Comparison of ENCODE assay signal across 9 cellular contexts in the genomic region with DNA sequence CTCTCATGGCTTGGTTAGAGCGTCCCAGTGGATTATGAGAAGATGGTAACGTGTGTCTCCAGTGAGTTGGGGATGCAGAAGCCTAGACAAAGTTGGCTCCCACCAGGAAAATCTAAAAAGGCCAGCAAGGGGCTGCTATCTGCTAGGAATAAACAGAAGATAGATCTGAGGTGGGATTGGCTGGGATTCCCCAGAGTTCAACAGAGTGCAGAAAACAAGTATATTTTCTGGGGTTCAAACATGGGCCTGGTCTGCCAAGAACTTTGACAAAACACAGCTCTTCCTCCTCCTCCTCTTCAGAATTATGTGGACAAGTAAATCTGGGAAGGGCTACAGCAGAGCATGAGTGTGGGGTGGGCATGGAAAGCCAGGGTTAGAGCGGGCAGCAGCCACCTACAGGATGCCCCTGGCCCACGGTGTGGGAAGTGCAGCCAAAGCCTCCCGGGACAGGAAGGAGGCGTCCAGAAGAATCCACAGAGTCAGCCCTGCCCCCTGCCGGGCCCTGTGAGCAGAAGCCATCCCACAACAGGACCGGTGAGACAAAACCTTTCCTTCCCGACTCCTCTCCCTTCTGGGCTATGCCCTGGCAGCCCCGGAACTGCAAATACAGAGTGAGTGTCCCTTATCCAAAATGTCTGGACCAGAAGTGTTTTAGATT.
DNase-seq lines count a peak whose midpoint lies in the region; ATAC-seq, FAIRE-seq and TF ChIP-seq lines count a peak whose summit lies in the region.
"Had no signal": no experiment of that assay in that cellular context is flagged by ENCODE, and none has a peak within 500 bp of the region (broad histone marks: within the 10 kb centered on the region; RNA-seq: fewer than 3 reads in every experiment).

No MANE protein-coding gene starts in this region.

- DNase-seq in MCF 10A (ENCODE audit: unreplicated experiment) (peak; percentile 67), breast epithelium (ENCODE audit: low spot score in 2 of 2) (no peak), WTC11 (ENCODE audit: low spot score) (peak; percentile 63), fibroblast of the aortic adventitia (ENCODE audit: low read depth) (no peak), progenitor cell of endocrine pancreas (ENCODE audit: low spot score, unreplicated experiment) (peak; percentile 11), Ammon's horn (ENCODE audit: low spot score) (no peak), GM12892 (ENCODE audit: insufficient read length) (no peak)
- DNase-seq: naive B cell had no signal

- ATAC-seq in WTC11 (peak; percentile 73), GM21619 (IDR thresholded peaks at IDR 0.05; ENCODE audit: unreplicated experiment) (no peak)

- CTCF ChIA-PET in MCF 10A (lab: Yijun Ruan, JAX) (interaction anchor here (0.6 to 1.4 kb wide), 8 partner anchors 10 to 295 kb away, joined by 3 to 5 read pairs (median 4); no protein-coding TSS in a partner anchor), WTC11 (lab: Charles Lee) (interaction anchor here (0.8 to 4.0 kb wide), 14 partner anchors 11 to 295 kb away, joined by 3 to 19 read pairs (median 6); a partner anchor contains a TSS)

- peaks cover 6% of the 10 kb centered on the region for H3K4me1 Mint-ChIP-seq in MCF 10A (ENCODE audit: insufficient read depth, unreplicated experiment)
- peaks cover 29% of the 10 kb centered on the region for H3K4me1 Mint-ChIP-seq in WTC11
- peaks cover 2% of the 10 kb centered on the region for H3K4me1 Mint-ChIP-seq in progenitor cell of endocrine pancreas (ENCODE audit: low read depth)

- H3K36me3 Mint-ChIP-seq in MCF 10A (ENCODE audit: insufficient read depth, unreplicated experiment) (no peaks in the 10 kb centered on the region), WTC11 (no peaks in the 10 kb centered on the region), progenitor cell of endocrine pancreas (ENCODE audit: insufficient read depth) (no peaks in the 10 kb centered on the region)
- H3K36me3 Mint-ChIP-seq: naive B cell had no signal

- POLR2A ChIA-PET in MCF 10A (lab: Yijun Ruan, JAX), result interaction anchor here (0.6 kb wide), 1 partner anchor 527 kb away, joined by 3 read pairs; no protein-coding TSS in a partner anchor
- POLR2A ChIA-PET in WTC11 (lab: Charles Lee), result no interaction called here

- no peaks in the 10 kb centered on the region for H3K36me3 ChIP-seq in breast epithelium

- H3K9me3 Mint-ChIP-seq in MCF 10A (ENCODE audit: unreplicated experiment) (no peaks in the 10 kb centered on the region), WTC11 (no peaks in the 10 kb centered on the region), progenitor cell of endocrine pancreas (ENCODE audit: low read depth) (no peaks in the 10 kb centered on the region)

- FAIRE-seq in GM12892 (lab: Jason Lieb, UNC), result no peak

- no peak overlapping the region for H3K4me3 Mint-ChIP-seq in MCF 10A (ENCODE audit: unreplicated experiment)
- H3K4me3 Mint-ChIP-seq in WTC11, result no peak overlapping the region
- H3K4me3 Mint-ChIP-seq in progenitor cell of endocrine pancreas (ENCODE audit: low read depth), result no peak overlapping the region
- H3K4me3 Mint-ChIP-seq: naive B cell had no signal

- H3K27me3 Mint-ChIP-seq in MCF 10A (ENCODE audit: insufficient read depth, unreplicated experiment), result peaks cover 14% of the 10 kb centered on the region
- no peaks in the 10 kb centered on the region; the same call in 1 of the 2 replicates for H3K27me3 Mint-ChIP-seq in WTC11 (ENCODE audit: low read depth)
- H3K27me3 Mint-ChIP-seq in progenitor cell of endocrine pancreas, result peaks cover 32% of the 10 kb centered on the region

- H3K27ac Mint-ChIP-seq in MCF 10A (ENCODE audit: low read depth, unreplicated experiment) (no peak overlapping the region), WTC11 (no peak overlapping the region), progenitor cell of endocrine pancreas (peak overlapping the region; percentile 35)

- TF ChIP-seq POLR2A in breast epithelium (IDR thresholded peaks at IDR 0.05) (no peak), GM12892 (IDR thresholded peaks at IDR 0.05; ENCODE audit: low read depth, low read length) (no peak)

- TF ChIP-seq CTCF in MCF 10A (IDR thresholded peaks at IDR 0.05; ENCODE audit: unreplicated experiment) (peak; percentile 25), breast epithelium (IDR thresholded peaks at IDR 0.05) (no peak), WTC11 (IDR thresholded peaks at IDR 0.05) (no peak), fibroblast of the aortic adventitia (IDR thresholded peaks at IDR 0.05; ENCODE audit: insufficient read depth, low read length) (peak; percentile 29), progenitor cell of endocrine pancreas (IDR thresholded peaks at IDR 0.05; ENCODE audit: unreplicated experiment) (peak; percentile 46)

- H3K27me3 ChIP-seq in breast epithelium, result no peaks in the 10 kb centered on the region

- no peak overlapping the region for H3K27ac ChIP-seq in breast epithelium

- BruUV-seq in MCF 10A (replicated peaks; lab: Mats Ljungman, UMichigan), result no TSS peak

- peaks cover 0 to 11% of the 10 kb centered on the region in 2 donors for H3K4me1 ChIP-seq in breast epithelium

- H3K4me3 ChIP-seq in breast epithelium (no peak overlapping the region), fibroblast of the aortic adventitia (ENCODE audit: low read depth, low read length) (no peak overlapping the region)

- H3K9me3 ChIP-seq in breast epithelium, result no peaks in the 10 kb centered on the region

- intact Hi-C loops in MCF 10A (cut with micrococcal nuclease) (no loop called here), breast epithelium (cut with DNase I; ENCODE audit: low total_unique reads) (no loop called here)

TF ChIP-seq in WTC11, 78 proteins besides CTCF, POLR2A, EP300 and RAD21:
- TF ChIP-seq HMGA2 (CRISPR knock-in tag; IDR thresholded peaks at IDR 0.05) (no peak), ZNF219 (CRISPR knock-in tag; IDR thresholded peaks at IDR 0.05; ENCODE audit: borderline replicate concordance) (no peak), ZNF396 (CRISPR knock-in tag; IDR thresholded peaks at IDR 0.05; ENCODE audit: borderline replicate concordance) (no peak), TCF7 (CRISPR knock-in tag; IDR thresholded peaks at IDR 0.05; ENCODE audit: low read depth) (no peak), SMAD3 (CRISPR knock-in tag; IDR thresholded peaks at IDR 0.05; ENCODE audit: borderline replicate concordance) (no peak), GABPB1 (CRISPR knock-in tag; IDR thresholded peaks at IDR 0.05) (no peak), OVOL2 (CRISPR knock-in tag; IDR thresholded peaks at IDR 0.05; ENCODE audit: borderline replicate concordance) (no peak), CBFB (CRISPR knock-in tag; IDR thresholded peaks at IDR 0.05; ENCODE audit: low read depth) (no peak), ESRRA (CRISPR knock-in tag; IDR thresholded peaks at IDR 0.05; ENCODE audit: borderline replicate concordance) (no peak), JAZF1 (CRISPR knock-in tag; IDR thresholded peaks at IDR 0.05) (no peak), PRRX2 (CRISPR knock-in tag; IDR thresholded peaks at IDR 0.05) (no peak)
- TF ChIP-seq, protein P1, sequence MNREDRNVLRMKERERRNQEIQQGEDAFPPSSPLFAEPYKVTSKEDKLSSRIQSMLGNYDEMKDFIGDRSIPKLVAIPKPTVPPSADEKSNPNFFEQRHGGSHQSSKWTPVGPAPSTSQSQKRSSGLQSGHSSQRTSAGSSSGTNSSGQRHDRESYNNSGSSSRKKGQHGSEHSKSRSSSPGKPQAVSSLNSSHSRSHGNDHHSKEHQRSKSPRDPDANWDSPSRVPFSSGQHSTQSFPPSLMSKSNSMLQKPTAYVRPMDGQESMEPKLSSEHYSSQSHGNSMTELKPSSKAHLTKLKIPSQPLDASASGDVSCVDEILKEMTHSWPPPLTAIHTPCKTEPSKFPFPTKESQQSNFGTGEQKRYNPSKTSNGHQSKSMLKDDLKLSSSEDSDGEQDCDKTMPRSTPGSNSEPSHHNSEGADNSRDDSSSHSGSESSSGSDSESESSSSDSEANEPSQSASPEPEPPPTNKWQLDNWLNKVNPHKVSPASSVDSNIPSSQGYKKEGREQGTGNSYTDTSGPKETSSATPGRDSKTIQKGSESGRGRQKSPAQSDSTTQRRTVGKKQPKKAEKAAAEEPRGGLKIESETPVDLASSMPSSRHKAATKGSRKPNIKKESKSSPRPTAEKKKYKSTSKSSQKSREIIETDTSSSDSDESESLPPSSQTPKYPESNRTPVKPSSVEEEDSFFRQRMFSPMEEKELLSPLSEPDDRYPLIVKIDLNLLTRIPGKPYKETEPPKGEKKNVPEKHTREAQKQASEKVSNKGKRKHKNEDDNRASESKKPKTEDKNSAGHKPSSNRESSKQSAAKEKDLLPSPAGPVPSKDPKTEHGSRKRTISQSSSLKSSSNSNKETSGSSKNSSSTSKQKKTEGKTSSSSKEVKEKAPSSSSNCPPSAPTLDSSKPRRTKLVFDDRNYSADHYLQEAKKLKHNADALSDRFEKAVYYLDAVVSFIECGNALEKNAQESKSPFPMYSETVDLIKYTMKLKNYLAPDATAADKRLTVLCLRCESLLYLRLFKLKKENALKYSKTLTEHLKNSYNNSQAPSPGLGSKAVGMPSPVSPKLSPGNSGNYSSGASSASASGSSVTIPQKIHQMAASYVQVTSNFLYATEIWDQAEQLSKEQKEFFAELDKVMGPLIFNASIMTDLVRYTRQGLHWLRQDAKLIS (CRISPR knock-in tag; IDR thresholded peaks at IDR 0.05; ENCODE audit: borderline replicate concordance), result no peak
TF ChIP-seq in WTC11: peak in this region for 0.

Comparison
In these comparisons a context has a peak if more than half of its experiments do, and no peak if none do; other contexts are left out.
1. DNase-seq: peak in MCF 10A (single experiment), WTC11 (single experiment) and progenitor cell of endocrine pancreas (single experiment); none in breast epithelium (0 of 2), fibroblast of the aortic adventitia (single experiment), Ammon's horn (single experiment) and GM12892 (single experiment).
2. CTCF ChIP-seq: peak in MCF 10A (single experiment), fibroblast of the aortic adventitia (single experiment) and progenitor cell of endocrine pancreas (single experiment); none in breast epithelium (0 of 3) and WTC11 (single experiment).